ENCODE assay signal across 8 cellular contexts in the genomic region with DNA sequence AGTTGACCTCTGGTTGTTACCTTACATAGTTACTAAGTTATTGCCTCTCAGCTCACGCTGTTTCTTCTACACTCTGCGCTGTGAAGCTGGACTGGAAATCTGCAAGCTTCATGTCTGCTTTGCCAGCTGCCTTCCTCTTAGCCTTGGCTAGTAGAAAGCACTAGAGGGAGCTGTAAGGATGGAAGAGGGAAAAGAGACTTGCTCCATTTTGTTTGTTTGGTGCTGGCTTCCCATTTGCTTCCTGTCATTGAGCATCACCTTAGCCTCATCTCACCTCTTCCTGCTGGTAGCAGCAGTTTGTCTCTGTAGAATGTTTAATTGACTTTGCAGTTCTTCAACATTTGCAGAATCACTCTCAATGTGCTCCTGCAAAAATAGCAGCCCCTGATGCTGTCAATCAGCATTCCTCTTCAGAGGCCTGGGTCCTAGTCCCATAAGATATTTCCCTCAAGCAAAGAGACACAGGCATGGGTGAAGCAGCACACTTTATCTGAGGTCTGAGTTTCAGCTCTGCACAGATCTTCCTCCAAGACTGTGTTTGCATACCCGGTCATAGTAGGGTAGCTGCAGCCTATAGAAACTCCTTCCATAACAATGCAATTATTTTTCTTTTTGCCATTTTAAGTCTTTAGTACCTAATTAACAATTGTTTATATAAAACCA.
DNase-seq lines count a peak whose midpoint lies in the region; ATAC-seq and TF ChIP-seq lines count a peak whose summit lies in the region.

No MANE protein-coding gene starts in this region.

- WGBS in body of pancreas, 2 donors: 85 to 87% methylated on average over 3 of the region's 3 CpGs

- H3K79me2 ChIP-seq in GM23338 (replicated peaks; ENCODE audit: insufficient read depth): no peaks in the 10 kb centered on the region
- H3K79me2 ChIP-seq in neural cell (replicated peaks; ENCODE audit: insufficient read depth, low read length): no peaks in the 10 kb centered on the region

- no peak for TF ChIP-seq POLR2A in body of pancreas (IDR thresholded peaks at IDR 0.05)

- no peaks in the 10 kb centered on the region for H3K9me3 Mint-ChIP-seq in GM23338

- H2AFZ ChIP-seq in GM23338: no peak overlapping the region
- H2AFZ ChIP-seq in neural cell (ENCODE audit: low read depth, low read length): no peak overlapping the region

- no peak overlapping the region for H3K9ac ChIP-seq in neural cell (ENCODE audit: low read length)

- TF ChIP-seq CTCF in GM23338 (conservative IDR thresholded peaks at IDR 0.05; ENCODE audit: low read depth in 2 of 2) (peak; percentile 90 to 97), neural cell (IDR thresholded peaks at IDR 0.05; ENCODE audit: poor library complexity, severe bottlenecking) (peak; percentile 57), body of pancreas (IDR thresholded peaks at IDR 0.05) (no peak)

- no peak for TF ChIP-seq EP300 in neural cell (conservative IDR thresholded peaks at IDR 0.05; ENCODE audit: poor library complexity, severe bottlenecking)

- H4K20me1 ChIP-seq in GM23338 (replicated peaks; ENCODE audit: insufficient read depth) (no peaks in the 10 kb centered on the region), neural cell (ENCODE audit: insufficient read depth) (no peaks in the 10 kb centered on the region)

- no peaks in the 10 kb centered on the region for H3K9me2 ChIP-seq in GM23338 (ENCODE audit: insufficient read depth)
- no peaks in the 10 kb centered on the region for H3K9me2 ChIP-seq in neural cell (ENCODE audit: insufficient read depth, low read length)

- H3K4me3 Mint-ChIP-seq in GM23338: no peak overlapping the region

- H3K4me1 Mint-ChIP-seq in GM23338: peaks cover 24% of the 10 kb centered on the region

- intact Hi-C loops in body of pancreas (cut with DNase I): no loop called here

- no peaks in the 10 kb centered on the region for H3K9me3 ChIP-seq in neural cell (ENCODE audit: low read length)
- no peaks in the 10 kb centered on the region for H3K9me3 ChIP-seq in body of pancreas

- H3K36me3 ChIP-seq in GM23338 (ENCODE audit: insufficient read depth): no peaks in the 10 kb centered on the region
- H3K36me3 ChIP-seq in neural cell (ENCODE audit: insufficient read depth, low read length): no peaks in the 10 kb centered on the region
- no peaks in the 10 kb centered on the region for H3K36me3 ChIP-seq in body of pancreas (replicated peaks in 1 of 2; ENCODE audit: insufficient read depth in 1 of 2, low read depth in 2 of 2)

- H3K27me3 ChIP-seq in GM23338 (ENCODE audit: insufficient read depth) (no peaks in the 10 kb centered on the region), neural cell (ENCODE audit: insufficient read depth, low read depth, low read length) (no peaks in the 10 kb centered on the region), body of pancreas (no peaks in the 10 kb centered on the region)

- no peaks in the 10 kb centered on the region for H3K36me3 Mint-ChIP-seq in GM23338 (ENCODE audit: low read depth)

- DNase-seq in GM23338 (ENCODE audit: low spot score) (peak; percentile 91), NCI-H2107 treated with DMSO at 0.1 percent for 48 hours (lab: John Stamatoyannopoulos, UW; ENCODE audit: unreplicated experiment) (peak; percentile 59), cerebellar cortex (ENCODE audit: low spot score) (peak; percentile 41), body of pancreas (no peak)
- DNase-seq in activated effector memory CD4-positive, alpha-beta T cell treated with anti-CD3 and anti-CD28 coated beads, Interleukin-2, amount 50 U/mL, for 16 hours: no peak

- TF ChIP-seq RAD21 in neural cell (conservative IDR thresholded peaks at IDR 0.05): peak; percentile 68

- peaks cover 2% of the 10 kb centered on the region for H3K27me3 Mint-ChIP-seq in GM23338 (ENCODE audit: insufficient read depth, low read depth, poor library complexity)

- no peak overlapping the region for H3K27ac ChIP-seq in GM23338 (ENCODE audit: low read depth)
- H3K27ac ChIP-seq in neural cell (ENCODE audit: low read length): no peak overlapping the region
- no peak overlapping the region for H3K27ac ChIP-seq in body of pancreas

- H3K27ac Mint-ChIP-seq in GM23338: peak overlapping the region; percentile 57; the same call in 1 of the 2 replicates

- H3K4me1 ChIP-seq in GM23338 (ENCODE audit: insufficient read depth) (no peaks in the 10 kb centered on the region; the same call in none of the 2 replicates), body of pancreas (no peaks in the 10 kb centered on the region)

- no peak overlapping the region for H3K4me2 ChIP-seq in GM23338
- no peak overlapping the region for H3K4me2 ChIP-seq in neural cell (ENCODE audit: low read length)

- no peaks in the 10 kb centered on the region for H3F3A ChIP-seq in GM23338 (replicated peaks; ENCODE audit: low read depth)
- H3F3A ChIP-seq in neural cell (ENCODE audit: insufficient read depth, low read length, poor library complexity, severe bottlenecking): no peaks in the 10 kb centered on the region

- H3K4me3 ChIP-seq in GM23338: no peak overlapping the region
- H3K4me3 ChIP-seq in neural cell (ENCODE audit: low read length): no peak overlapping the region
- no peak overlapping the region for H3K4me3 ChIP-seq in body of pancreas

- ATAC-seq in GM23338 (peak; percentile 99), body of pancreas (no peak), GM19463 (IDR thresholded peaks at IDR 0.05; ENCODE audit: unreplicated experiment) (no peak), HG03139 (IDR thresholded peaks at IDR 0.05; ENCODE audit: unreplicated experiment) (no peak)

TF ChIP-seq in GM23338, 12 proteins besides CTCF, POLR2A, EP300 and RAD21 (continues in another document):
- peak; percentile 71; the same call in 1 of the 2 replicates for TF ChIP-seq ZNF114 (CRISPR knock-in tag; IDR thresholded peaks at IDR 0.05)

TF ChIP-seq in neural cell, 6 proteins besides CTCF, POLR2A, EP300 and RAD21:
- TF ChIP-seq POLR2AphosphoS5 (IDR thresholded peaks at IDR 0.05) (no peak), MXI1 (conservative IDR thresholded peaks at IDR 0.05; ENCODE audit: poor library complexity, severe bottlenecking) (no peak), TAF1 (IDR thresholded peaks at IDR 0.05; ENCODE audit: low read depth) (no peak), SMC3 (conservative IDR thresholded peaks at IDR 0.05; ENCODE audit: poor library complexity) (peak; percentile 66), EZH2 (IDR thresholded peaks at IDR 0.05; ENCODE audit: borderline replicate concordance, insufficient read depth, low read length, poor library complexity, severe bottlenecking) (no peak)
- TF ChIP-seq, protein P1, sequence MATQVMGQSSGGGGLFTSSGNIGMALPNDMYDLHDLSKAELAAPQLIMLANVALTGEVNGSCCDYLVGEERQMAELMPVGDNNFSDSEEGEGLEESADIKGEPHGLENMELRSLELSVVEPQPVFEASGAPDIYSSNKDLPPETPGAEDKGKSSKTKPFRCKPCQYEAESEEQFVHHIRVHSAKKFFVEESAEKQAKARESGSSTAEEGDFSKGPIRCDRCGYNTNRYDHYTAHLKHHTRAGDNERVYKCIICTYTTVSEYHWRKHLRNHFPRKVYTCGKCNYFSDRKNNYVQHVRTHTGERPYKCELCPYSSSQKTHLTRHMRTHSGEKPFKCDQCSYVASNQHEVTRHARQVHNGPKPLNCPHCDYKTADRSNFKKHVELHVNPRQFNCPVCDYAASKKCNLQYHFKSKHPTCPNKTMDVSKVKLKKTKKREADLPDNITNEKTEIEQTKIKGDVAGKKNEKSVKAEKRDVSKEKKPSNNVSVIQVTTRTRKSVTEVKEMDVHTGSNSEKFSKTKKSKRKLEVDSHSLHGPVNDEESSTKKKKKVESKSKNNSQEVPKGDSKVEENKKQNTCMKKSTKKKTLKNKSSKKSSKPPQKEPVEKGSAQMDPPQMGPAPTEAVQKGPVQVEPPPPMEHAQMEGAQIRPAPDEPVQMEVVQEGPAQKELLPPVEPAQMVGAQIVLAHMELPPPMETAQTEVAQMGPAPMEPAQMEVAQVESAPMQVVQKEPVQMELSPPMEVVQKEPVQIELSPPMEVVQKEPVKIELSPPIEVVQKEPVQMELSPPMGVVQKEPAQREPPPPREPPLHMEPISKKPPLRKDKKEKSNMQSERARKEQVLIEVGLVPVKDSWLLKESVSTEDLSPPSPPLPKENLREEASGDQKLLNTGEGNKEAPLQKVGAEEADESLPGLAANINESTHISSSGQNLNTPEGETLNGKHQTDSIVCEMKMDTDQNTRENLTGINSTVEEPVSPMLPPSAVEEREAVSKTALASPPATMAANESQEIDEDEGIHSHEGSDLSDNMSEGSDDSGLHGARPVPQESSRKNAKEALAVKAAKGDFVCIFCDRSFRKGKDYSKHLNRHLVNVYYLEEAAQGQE (IDR thresholded peaks at IDR 0.05; ENCODE audit: borderline replicate concordance): no peak

Comparison
In these comparisons a context has a peak if more than half of its experiments do, and no peak if none do; other contexts are left out.
1. DNase-seq: peak in GM23338 (single experiment), NCI-H2107 treated with DMSO at 0.1 percent for 48 hours (single experiment) and cerebellar cortex (single experiment); none in body of pancreas (0 of 4) and activated effector memory CD4-positive, alpha-beta T cell treated with anti-CD3 and anti-CD28 coated beads, Interleukin-2, amount 50 U/mL, for 16 hours (single experiment).
2. CTCF ChIP-seq: peak in GM23338 (2 of 2) and neural cell (single experiment); none in body of pancreas (0 of 7).